ENCODE assay signal across 10 cellular contexts in genomic region chr2:29317077-29317517, GRCh38.
A peak's percentile ranks its signal among the peaks of the same experiment; 100 is the strongest.
DNase-seq lines count a peak whose midpoint lies in the region; ATAC-seq and TF ChIP-seq lines count a peak whose summit lies in the region.
"Had no signal": no experiment of that assay in that cellular context is flagged by ENCODE, and none has a peak within 500 bp of the region (broad histone marks: within the 10 kb centered on the region; RNA-seq: fewer than 3 reads in every experiment).

No MANE protein-coding gene starts in this region.

- H3K36me3 Mint-ChIP-seq in endothelial cell (ENCODE audit: low read depth, unreplicated experiment), result no peaks in the 10 kb centered on the region
- H3K36me3 Mint-ChIP-seq in CD8-positive, alpha-beta memory T cell, result no peaks in the 10 kb centered on the region

- TF ChIP-seq CTCF in PC-3 (conservative IDR thresholded peaks at IDR 0.05; ENCODE audit: low read depth, low read length) (no peak), left lung (IDR thresholded peaks at IDR 0.05) (no peak), endothelial cell (IDR thresholded peaks at IDR 0.05; ENCODE audit: unreplicated experiment) (no peak), ascending aorta (IDR thresholded peaks at IDR 0.05) (no peak)

- H2AFZ ChIP-seq in PC-3 (ENCODE audit: low read length), result no peak overlapping the region

- POLR2A ChIA-PET in PC-3 (lab: Charles Lee; ENCODE audit: unreplicated experiment), result no interaction called here
- POLR2A ChIA-PET in CD8-positive, alpha-beta memory T cell (lab: Charles Lee), result no interaction called here

- peaks cover 3% of the 10 kb centered on the region; the same call in 1 of the 2 replicates for H3K4me1 ChIP-seq in PC-3 (ENCODE audit: insufficient read depth, low read length)
- H3K4me1 ChIP-seq in left lung, result peaks cover 3 to 39% of the 10 kb centered on the region in 2 donors
- no peaks in the 10 kb centered on the region for H3K4me1 ChIP-seq in ascending aorta
- H3K4me1 ChIP-seq in CD8-positive, alpha-beta memory T cell (ENCODE audit: insufficient read depth, low read length), result peaks cover 15% of the 10 kb centered on the region

- H3K9me3 ChIP-seq in PC-3 (ENCODE audit: low read length) (no peaks in the 10 kb centered on the region), left lung (no peaks in the 10 kb centered on the region), ascending aorta (no peaks in the 10 kb centered on the region)
- no peaks in the 10 kb centered on the region for H3K9me3 ChIP-seq in CD8-positive, alpha-beta memory T cell (ENCODE audit: low read length)
- H3K9me3 ChIP-seq: esophagus squamous epithelium had no signal

- no peaks in the 10 kb centered on the region for H3K9me2 ChIP-seq in PC-3 (replicated peaks; ENCODE audit: low read length)

- ATAC-seq in GM18498 (IDR thresholded peaks at IDR 0.05; ENCODE audit: unreplicated experiment), result peak; percentile 37
- peak; percentile 32 for ATAC-seq in HG02678 (IDR thresholded peaks at IDR 0.05; ENCODE audit: unreplicated experiment)
- ATAC-seq in PC-3, result no peak
- ATAC-seq in left lung, result peak; percentile 53

- no peaks in the 10 kb centered on the region for H3K79me2 ChIP-seq in PC-3 (ENCODE audit: low read length)

- H3K27me3 Mint-ChIP-seq in endothelial cell (ENCODE audit: unreplicated experiment), result peaks cover 7% of the 10 kb centered on the region
- peaks cover 6 to 18% of the 10 kb centered on the region in 2 donors for H3K27me3 Mint-ChIP-seq in CD8-positive, alpha-beta memory T cell

- no peak overlapping the region for H3K27ac ChIP-seq in PC-3 (ENCODE audit: low read length)
- H3K27ac ChIP-seq in left lung, result no peak overlapping the region
- no peak overlapping the region for H3K27ac ChIP-seq in ascending aorta
- no peak overlapping the region for H3K27ac ChIP-seq in CD8-positive, alpha-beta memory T cell (ENCODE audit: low read depth, low read length)
- H3K27ac ChIP-seq: esophagus squamous epithelium had no signal

- no peak overlapping the region for H3K4me2 ChIP-seq in PC-3 (ENCODE audit: low read length)

- H3K27me3 ChIP-seq in PC-3 (ENCODE audit: low read length) (no peaks in the 10 kb centered on the region), left lung (peaks cover 0 to 44% of the 10 kb centered on the region in 2 donors), ascending aorta (no peaks in the 10 kb centered on the region)
- H3K27me3 ChIP-seq in CD8-positive, alpha-beta memory T cell (ENCODE audit: insufficient read depth, low read length, poor library complexity, severe bottlenecking), result no peaks in the 10 kb centered on the region

- no peaks in the 10 kb centered on the region for H4K20me1 ChIP-seq in PC-3 (ENCODE audit: low read length)

- no peak overlapping the region for H3K27ac Mint-ChIP-seq in endothelial cell (ENCODE audit: unreplicated experiment)
- H3K27ac Mint-ChIP-seq in CD8-positive, alpha-beta memory T cell, result peak overlapping the region in 2 of 8 donors; percentile 47 to 66

- no peaks in the 10 kb centered on the region for H3K36me3 ChIP-seq in PC-3 (ENCODE audit: low read depth, low read length)
- H3K36me3 ChIP-seq in left lung, result no peaks in the 10 kb centered on the region
- H3K36me3 ChIP-seq in ascending aorta, result no peaks in the 10 kb centered on the region
- no peaks in the 10 kb centered on the region for H3K36me3 ChIP-seq in CD8-positive, alpha-beta memory T cell (ENCODE audit: insufficient read depth, low read length)
- H3K36me3 ChIP-seq: esophagus squamous epithelium had no signal

- CTCF ChIA-PET in PC-3 (lab: Charles Lee), result no interaction called here
- CTCF ChIA-PET in CD8-positive, alpha-beta memory T cell (lab: Charles Lee), result no interaction called here

- no peaks in the 10 kb centered on the region for H3K9me3 Mint-ChIP-seq in endothelial cell (ENCODE audit: unreplicated experiment)
- no peaks in the 10 kb centered on the region for H3K9me3 Mint-ChIP-seq in CD8-positive, alpha-beta memory T cell

- intact Hi-C loops in PC-3 (cut with micrococcal nuclease), result loop anchor here (10.0 kb wide), 2 partner anchors 328 to 428 kb away; no protein-coding TSS in a partner anchor
- intact Hi-C loops in left lung (cut with DNase I), result loop anchor here in 1 of 2 donors (10.0 kb wide), 1 partner anchor 528 kb away; no protein-coding TSS in a partner anchor
- intact Hi-C loops in ascending aorta (cut with DNase I), result no loop called here

- no peak overlapping the region for H3K4me3 ChIP-seq in PC-3 (ENCODE audit: low read length)
- H3K4me3 ChIP-seq in left lung, result no peak overlapping the region
- no peak overlapping the region for H3K4me3 ChIP-seq in ascending aorta
- no peak overlapping the region for H3K4me3 ChIP-seq in CD8-positive, alpha-beta memory T cell (ENCODE audit: low read length)
- H3K4me3 ChIP-seq: esophagus squamous epithelium had no signal

- no TSS peak for BruUV-seq in PC-3 (replicated peaks; lab: Mats Ljungman, UMichigan)

- H3K4me1 Mint-ChIP-seq in endothelial cell (ENCODE audit: unreplicated experiment), result no peaks in the 10 kb centered on the region
- peaks cover 32 to 33% (median 33%) of the 10 kb centered on the region in 3 donors for H3K4me1 Mint-ChIP-seq in CD8-positive, alpha-beta memory T cell

- DNase-seq in PC-3 (peak; percentile 28), left lung (no peak), endothelial cell (ENCODE audit: low spot score) (no peak), ascending aorta (ENCODE audit: low spot score in 2 of 2) (no peak), HPDE6-E6E7 (ENCODE audit: extremely low spot score) (no peak)
- DNase-seq in CD8-positive, alpha-beta memory T cell, result no peak
- DNase-seq: activated CD4-positive, alpha-beta T cell treated with anti-CD3 and anti-CD28 coated beads for 48 hours; esophagus squamous epithelium had no signal

- H3K9ac ChIP-seq in PC-3 (ENCODE audit: low read length), result no peak overlapping the region

- no peaks in the 10 kb centered on the region for H3F3A ChIP-seq in PC-3 (ENCODE audit: low read length, unreplicated experiment)

- no peak overlapping the region for H3K4me3 Mint-ChIP-seq in endothelial cell (ENCODE audit: unreplicated experiment)
- no peak overlapping the region for H3K4me3 Mint-ChIP-seq in CD8-positive, alpha-beta memory T cell
